22 cellular contexts compared by ENCODE assay signal in genomic region chr6:106380407-106380806, GRCh38.
"Had no signal": no experiment of that assay in that cellular context is flagged by ENCODE, and none has a peak within 500 bp of the region (broad histone marks: within the 10 kb centered on the region; RNA-seq: fewer than 3 reads in every experiment).

No MANE protein-coding gene starts in this region.

- H3K36me3 Mint-ChIP-seq: stimulated activated naive B cell treated with anti-CD40 and anti-IgM and Interleukin-4, amounts not matched to agents 10 μg/mL and 1 μg/mL and 100 μg/mL, for 72 hours had no signal

- H3K27ac ChIP-seq: brain microvascular endothelial cell, coronary artery, thyroid gland, WERI-Rb-1 had no signal

- H3K4me3 Mint-ChIP-seq: nephron; stimulated activated naive B cell treated with anti-CD40 and anti-IgM and Interleukin-4, amounts not matched to agents 10 μg/mL and 1 μg/mL and 100 μg/mL, for 72 hours; T-helper 1 cell treated with Interleukin-12 subunit alpha and Interleukin-12 subunit beta and Interleukin-4 antibody, amounts not matched to agents 30 μg/mL and 1 μg/mL, for 36 hours had no signal

- H3K27me3 ChIP-seq: brain microvascular endothelial cell, thyroid gland had no signal

- DNase-seq: activated CD4-positive, alpha-beta T cell treated with anti-CD3 and anti-CD28 coated beads for 1 hour; activated CD8-positive, alpha-beta memory T cell treated with anti-CD3 and anti-CD28 coated beads for 24 hours; activated CD8-positive, alpha-beta memory T cell treated with anti-CD3 and anti-CD28 coated beads, Interleukin-2, amount 50 U/mL, for 48 hours; activated effector memory CD4-positive, alpha-beta T cell treated with anti-CD3 and anti-CD28 coated beads, Interleukin-2, amount 50 U/mL, for 16 hours; activated naive CD4-positive, alpha-beta T cell treated with anti-CD3 and anti-CD28 coated beads, Interleukin-2, amount 50 U/mL, for 16 hours; activated T-cell treated with anti-CD3 and anti-CD28 coated beads, Interleukin-2, amount 50 U/mL, for 48 hours; aorta; brain microvascular endothelial cell; foreskin fibroblast; glutamatergic neuron; hypothalamus; islet precursor cell; midbrain; retina; stimulated activated naive B cell treated with anti-CD40 and anti-IgM and Interleukin-4, amounts not matched to agents 10 μg/mL and 1 μg/mL and 100 μg/mL, for 72 hours; thyroid gland; WERI-Rb-1 had no signal

- H3K4me3 ChIP-seq: coronary artery, lung, thyroid gland had no signal

- H3K9me3 ChIP-seq: thyroid gland had no signal

- H3K27ac Mint-ChIP-seq: nephron; stimulated activated naive B cell treated with anti-CD40 and anti-IgM and Interleukin-4, amounts not matched to agents 10 μg/mL and 1 μg/mL and 100 μg/mL, for 72 hours; T-helper 1 cell treated with Interleukin-12 subunit alpha and Interleukin-12 subunit beta and Interleukin-4 antibody, amounts not matched to agents 30 μg/mL and 1 μg/mL, for 36 hours had no signal

- H3K9me3 Mint-ChIP-seq: nephron; stimulated activated naive B cell treated with anti-CD40 and anti-IgM and Interleukin-4, amounts not matched to agents 10 μg/mL and 1 μg/mL and 100 μg/mL, for 72 hours; T-helper 1 cell treated with Interleukin-12 subunit alpha and Interleukin-12 subunit beta and Interleukin-4 antibody, amounts not matched to agents 30 μg/mL and 1 μg/mL, for 36 hours had no signal

- ATAC-seq: left lobe of liver; stimulated activated naive B cell treated with anti-CD40 and anti-IgM and Interleukin-4, amounts not matched to agents 10 μg/mL and 1 μg/mL and 100 μg/mL, for 72 hours had no signal

- H3K36me3 ChIP-seq: brain microvascular endothelial cell, thyroid gland, WERI-Rb-1 had no signal
